23 cellular contexts compared by ENCODE assay signal in genomic region chr1:198141668-198142351, GRCh38.
"Had no signal": no experiment of that assay in that cellular context is flagged by ENCODE, and none has a peak within 500 bp of the region (broad histone marks: within the 10 kb centered on the region; RNA-seq: fewer than 3 reads in every experiment).

No MANE protein-coding gene starts in this region.

- H3K9me3 ChIP-seq: esophagus squamous epithelium, pancreas, stomach, thoracic aorta had no signal

- H3K4me1 ChIP-seq: esophagus squamous epithelium, pancreas, stomach had no signal

- H3K36me3 ChIP-seq: esophagus squamous epithelium, pancreas, stomach, thoracic aorta had no signal

- ATAC-seq: left cardiac atrium; left ventricle myocardium superior; natural killer cell treated with Interleukin-12 subunit alpha and Interleukin-12 subunit beta and Interleukin-15 and Interleukin-18, amount 100 ng/mL, for 72 hours; pancreas; right cardiac atrium; stimulated activated memory B cell treated with anti-CD40 and anti-IgM and Interleukin-4, amounts not matched to agents 10 μg/mL and 1 μg/mL and 100 μg/mL, for 72 hours had no signal

- H3K27me3 Mint-ChIP-seq: dendritic cell treated with granulocyte-macrophage colony-stimulating factor and Interleukin-4, amounts not matched to agents 40 ng/mL and 50 ng/mL, for 4 days; progenitor cell of endocrine pancreas had no signal

- DNase-seq: esophagus squamous epithelium; foreskin fibroblast; kidney; left cardiac atrium; left ventricle myocardium superior; mesenchymal stem cell; midbrain; occipital lobe; pancreas; right cardiac atrium; small intestine; stimulated activated CD4-positive, alpha-beta T cell treated with anti-CD3 and anti-CD28 coated beads, Interleukin-12 subunit alpha, Interleukin-12 subunit beta, amount 100 ng/mL, for 4 hours; stimulated activated CD4-positive, alpha-beta T cell treated with anti-CD3 and anti-CD28 coated beads, Interleukin-4, amount 100 ng/mL, for 1 hour; stimulated activated CD8-positive, alpha-beta memory T cell treated with anti-CD3 and anti-CD28 coated beads, Interleukin-4, amount 100 ng/mL, for 48 hours; stomach; substantia nigra; trophoblast cell had no signal

- H3K36me3 Mint-ChIP-seq: stimulated activated memory B cell treated with anti-CD40 and anti-IgM and Interleukin-4, amounts not matched to agents 10 μg/mL and 1 μg/mL and 100 μg/mL, for 72 hours had no signal

- H3K9me3 Mint-ChIP-seq: natural killer cell treated with Interleukin-12 subunit alpha and Interleukin-12 subunit beta and Interleukin-15 and Interleukin-18, amount 100 ng/mL, for 72 hours; stimulated activated memory B cell treated with anti-CD40 and anti-IgM and Interleukin-4, amounts not matched to agents 10 μg/mL and 1 μg/mL and 100 μg/mL, for 72 hours had no signal

- H3K27ac Mint-ChIP-seq: dendritic cell treated with granulocyte-macrophage colony-stimulating factor and Interleukin-4, amounts not matched to agents 40 ng/mL and 50 ng/mL, for 4 days; natural killer cell treated with Interleukin-12 subunit alpha and Interleukin-12 subunit beta and Interleukin-15 and Interleukin-18, amount 100 ng/mL, for 72 hours; progenitor cell of endocrine pancreas; stimulated activated memory B cell treated with anti-CD40 and anti-IgM and Interleukin-4, amounts not matched to agents 10 μg/mL and 1 μg/mL and 100 μg/mL, for 72 hours had no signal

- H3K27me3 ChIP-seq: esophagus squamous epithelium, pancreas, stomach had no signal

- H3K4me3 Mint-ChIP-seq: dendritic cell treated with granulocyte-macrophage colony-stimulating factor and Interleukin-4, amounts not matched to agents 40 ng/mL and 50 ng/mL, for 4 days; natural killer cell treated with Interleukin-12 subunit alpha and Interleukin-12 subunit beta and Interleukin-15 and Interleukin-18, amount 100 ng/mL, for 72 hours; stimulated activated memory B cell treated with anti-CD40 and anti-IgM and Interleukin-4, amounts not matched to agents 10 μg/mL and 1 μg/mL and 100 μg/mL, for 72 hours had no signal

- H3K27ac ChIP-seq: esophagus squamous epithelium, pancreas, stomach, thoracic aorta had no signal

- H3K4me3 ChIP-seq: esophagus squamous epithelium, lung, pancreas, stomach, thoracic aorta had no signal
